In genomic region chr1:30599721-30600120, GRCh38 we compare ENCODE assay signal across 18 cellular contexts.
"Had no signal": no experiment of that assay in that cellular context is flagged by ENCODE, and none has a peak within 500 bp of the region (broad histone marks: within the 10 kb centered on the region; RNA-seq: fewer than 3 reads in every experiment).

No MANE protein-coding gene starts in this region.

- DNase-seq: activated CD4-positive, CD25-positive, alpha-beta regulatory T cell treated with anti-CD3 and anti-CD28 coated beads, Interleukin-2, amount 50 U/mL, for 72 hours; activated naive CD4-positive, alpha-beta T cell treated with Interleukin-2 at 50 U/mL for 16 hours; anterior cingulate cortex; brain microvascular endothelial cell; effector memory CD4-positive, alpha-beta T cell; gastrocnemius medialis; heart right ventricle; left lung; mesendoderm; natural killer cell; posterior cingulate gyrus; stomach; T-helper 1 cell; T1000; testis; upper lobe of right lung had no signal

- H3K9me3 Mint-ChIP-seq: activated T-helper 17 cell treated with anti-CD3 and anti-CD28 coated beads, Interleukin-2, amount 50 U/mL, for 72 hours; dendritic cell treated with granulocyte-macrophage colony-stimulating factor and Interleukin-4, amounts not matched to agents 40 ng/mL and 50 ng/mL, for 4 days; natural killer cell had no signal

- H3K27ac Mint-ChIP-seq: activated T-helper 17 cell treated with anti-CD3 and anti-CD28 coated beads, Interleukin-2, amount 50 U/mL, for 72 hours; dendritic cell treated with granulocyte-macrophage colony-stimulating factor and Interleukin-4, amounts not matched to agents 40 ng/mL and 50 ng/mL, for 4 days; natural killer cell had no signal

- H3K36me3 ChIP-seq: brain microvascular endothelial cell, gastrocnemius medialis, heart right ventricle, left lung, stomach, upper lobe of right lung had no signal

- H3K36me3 Mint-ChIP-seq: natural killer cell had no signal

- H3K27me3 ChIP-seq: brain microvascular endothelial cell, testis had no signal

- H3K4me3 Mint-ChIP-seq: activated T-helper 17 cell treated with anti-CD3 and anti-CD28 coated beads, Interleukin-2, amount 50 U/mL, for 72 hours; dendritic cell treated with granulocyte-macrophage colony-stimulating factor and Interleukin-4, amounts not matched to agents 40 ng/mL and 50 ng/mL, for 4 days; natural killer cell had no signal

- H3K4me1 ChIP-seq: gastrocnemius medialis, heart right ventricle, left lung, stomach, testis, upper lobe of right lung had no signal

- H3K4me1 Mint-ChIP-seq: activated T-helper 17 cell treated with anti-CD3 and anti-CD28 coated beads, Interleukin-2, amount 50 U/mL, for 72 hours; natural killer cell had no signal

- ATAC-seq: activated T-helper 17 cell treated with anti-CD3 and anti-CD28 coated beads, Interleukin-2, amount 50 U/mL, for 72 hours; gastrocnemius medialis; left lung; natural killer cell; upper lobe of right lung had no signal

- H3K27ac ChIP-seq: brain microvascular endothelial cell, gastrocnemius medialis, heart right ventricle, left lung, stomach, testis, upper lobe of right lung had no signal

- H3K9me3 ChIP-seq: gastrocnemius medialis, left lung, stomach, testis, upper lobe of right lung had no signal

- H3K4me3 ChIP-seq: gastrocnemius medialis, heart right ventricle, left lung, stomach, testis, upper lobe of right lung had no signal
